ENCODE assay signal across 9 cellular contexts in the genomic region with DNA sequence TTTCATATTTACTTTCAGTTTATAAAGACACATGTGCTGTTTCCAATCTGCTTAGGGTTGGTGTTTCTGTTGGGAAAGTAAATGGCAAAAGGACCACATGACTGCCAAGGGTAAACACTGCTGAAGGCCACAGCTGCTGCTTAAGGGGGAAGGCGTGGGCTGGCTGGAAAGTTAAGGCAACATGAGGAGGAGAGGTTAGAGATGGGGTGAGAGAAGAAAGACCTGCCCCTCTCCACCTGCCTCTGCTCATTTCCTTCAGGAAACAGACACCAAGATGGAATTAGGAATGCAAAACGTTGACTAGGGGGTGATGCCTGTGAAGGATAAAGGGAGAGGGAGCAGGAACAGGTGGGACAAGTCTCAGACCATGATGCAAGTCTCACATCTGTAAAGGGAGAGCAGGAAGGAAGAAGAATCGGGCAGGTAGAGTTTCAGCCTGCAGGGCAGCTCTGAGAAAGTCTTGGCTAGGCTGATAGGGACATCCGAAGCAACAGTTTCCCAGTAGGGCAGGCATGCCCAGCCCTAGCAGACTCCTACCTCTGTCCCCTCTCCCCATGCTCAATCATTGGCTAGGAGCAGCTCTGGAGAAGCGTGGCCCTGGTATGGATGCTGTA.
A peak's percentile ranks its signal among the peaks of the same experiment; 100 is the strongest.
DNase-seq lines count a peak whose midpoint lies in the region; ATAC-seq, FAIRE-seq and TF ChIP-seq lines count a peak whose summit lies in the region.
"Had no signal": no experiment of that assay in that cellular context is flagged by ENCODE, and none has a peak within 500 bp of the region (broad histone marks: within the 10 kb centered on the region; RNA-seq: fewer than 3 reads in every experiment).

No MANE protein-coding gene starts in this region.

- H3K9me3 ChIP-seq in heart left ventricle (no peaks in the 10 kb centered on the region), right atrium auricular region (no peaks in the 10 kb centered on the region), prostate gland (no peaks in the 10 kb centered on the region)

- no peak for TF ChIP-seq CTCF in heart left ventricle (IDR thresholded peaks at IDR 0.05)
- no peak for TF ChIP-seq CTCF in right atrium auricular region (IDR thresholded peaks at IDR 0.05)
- TF ChIP-seq CTCF in bronchial epithelial cell (IDR thresholded peaks at IDR 0.05; ENCODE audit: insufficient read depth, low read length, severe bottlenecking): no peak
- no peak for TF ChIP-seq CTCF in prostate gland (IDR thresholded peaks at IDR 0.05)

- H3K27ac ChIP-seq in heart left ventricle: peak overlapping the region in 1 of 12 donors; percentile 69
- no peak overlapping the region for H3K27ac ChIP-seq in right atrium auricular region
- H3K27ac ChIP-seq in prostate gland: peak overlapping the region; percentile 9 to 56

- WGBS in heart left ventricle, 4 donors: 71 to 74% (median 73%) methylated on average over 5 of the region's 5 CpGs
- 46% methylated on average over 5 of the region's 5 CpGs for WGBS in prostate gland

- H3K27me3 ChIP-seq in heart left ventricle: no peaks in the 10 kb centered on the region
- H3K27me3 ChIP-seq in right atrium auricular region: no peaks in the 10 kb centered on the region
- H3K27me3 ChIP-seq in bronchial epithelial cell (ENCODE audit: control insufficient read depth, insufficient read depth, low read length): no peaks in the 10 kb centered on the region
- H3K27me3 ChIP-seq in prostate gland (replicated peaks; ENCODE audit: insufficient read depth): no peaks in the 10 kb centered on the region

- DNase-seq in heart left ventricle (no peak), right atrium auricular region (ENCODE audit: low spot score) (no peak), NCI-H748 (lab: John Stamatoyannopoulos, UW; ENCODE audit: unreplicated experiment) (peak; percentile 67), bronchial epithelial cell (ENCODE audit: low read depth) (peak; percentile 35), prostate gland (ENCODE audit: low spot score) (peak; percentile 49), SW 1271 (lab: John Stamatoyannopoulos, UW) (no peak), GF-D8 (lab: John Stamatoyannopoulos, UW) (no peak)
- DNase-seq: DND-41 had no signal

- no peak for TF ChIP-seq POLR2A in heart left ventricle (IDR thresholded peaks at IDR 0.05)
- TF ChIP-seq POLR2A in prostate gland (IDR thresholded peaks at IDR 0.05): no peak

- peaks cover 0 to 75% (median 34%) of the 10 kb centered on the region in 12 donors for H3K4me1 ChIP-seq in heart left ventricle
- H3K4me1 ChIP-seq in right atrium auricular region: peaks cover 0 to 29% of the 10 kb centered on the region in 2 donors
- H3K4me1 ChIP-seq in prostate gland (replicated peaks): peaks cover 6% of the 10 kb centered on the region

- ATAC-seq in heart left ventricle (peak in 3 of 4 donors; percentile 15 to 52 (median 47)), HG03457 (IDR thresholded peaks at IDR 0.05; ENCODE audit: unreplicated experiment) (no peak)

- intact Hi-C loops in heart left ventricle (cut with DNase I): no loop called here
- intact Hi-C loops in prostate gland (cut with DNase I): no loop called here

- FAIRE-seq in bronchial epithelial cell (lab: Jason Lieb, UNC): no peak

- H3K4me3 ChIP-seq in heart left ventricle (no peak overlapping the region), right atrium auricular region (no peak overlapping the region), bronchial epithelial cell (ENCODE audit: low read depth, low read length) (no peak overlapping the region), prostate gland (no peak overlapping the region)

- H3K36me3 ChIP-seq in heart left ventricle (no peaks in the 10 kb centered on the region), right atrium auricular region (no peaks in the 10 kb centered on the region), bronchial epithelial cell (ENCODE audit: control insufficient read depth, insufficient read depth, low read length) (no peaks in the 10 kb centered on the region), prostate gland (no peaks in the 10 kb centered on the region)

Comparison
In these comparisons a context has a peak if more than half of its experiments do, and no peak if none do; other contexts are left out.
1. DNase-seq: peak in NCI-H748 (single experiment), bronchial epithelial cell (single experiment) and prostate gland (single experiment); none in heart left ventricle (0 of 5), right atrium auricular region (single experiment), SW 1271 (0 of 2) and GF-D8 (single experiment).
2. H3K27ac ChIP-seq: peak in prostate gland (2 of 2); none in right atrium auricular region (0 of 2).